2 cellular contexts compared by ENCODE assay signal in the genomic region with DNA sequence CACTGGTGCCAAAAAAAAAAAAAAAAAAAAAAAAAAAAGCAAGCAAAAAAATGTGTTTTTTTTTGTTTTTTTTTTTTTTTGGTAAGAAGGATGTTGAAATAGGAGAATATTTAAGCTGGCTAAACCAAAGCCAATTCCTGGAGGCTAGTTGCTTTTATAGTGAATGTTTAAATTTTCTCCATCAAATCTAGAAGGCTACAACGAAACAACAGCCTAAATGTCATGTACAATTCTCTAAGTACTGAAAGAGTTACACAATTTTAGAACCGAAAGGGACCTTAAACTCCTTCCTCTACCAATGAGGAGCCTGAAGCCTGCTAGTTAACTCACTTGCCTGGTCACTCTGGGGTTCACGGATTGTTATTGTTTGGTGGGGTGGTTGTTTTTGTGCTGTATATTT.
TF ChIP-seq lines count a peak whose summit lies in the region.

No MANE protein-coding gene starts in this region.

TF ChIP-seq in SK-N-SH, 30 proteins besides CTCF, POLR2A, EP300 and RAD21 (continued from another document):
- TF ChIP-seq, protein P1, sequence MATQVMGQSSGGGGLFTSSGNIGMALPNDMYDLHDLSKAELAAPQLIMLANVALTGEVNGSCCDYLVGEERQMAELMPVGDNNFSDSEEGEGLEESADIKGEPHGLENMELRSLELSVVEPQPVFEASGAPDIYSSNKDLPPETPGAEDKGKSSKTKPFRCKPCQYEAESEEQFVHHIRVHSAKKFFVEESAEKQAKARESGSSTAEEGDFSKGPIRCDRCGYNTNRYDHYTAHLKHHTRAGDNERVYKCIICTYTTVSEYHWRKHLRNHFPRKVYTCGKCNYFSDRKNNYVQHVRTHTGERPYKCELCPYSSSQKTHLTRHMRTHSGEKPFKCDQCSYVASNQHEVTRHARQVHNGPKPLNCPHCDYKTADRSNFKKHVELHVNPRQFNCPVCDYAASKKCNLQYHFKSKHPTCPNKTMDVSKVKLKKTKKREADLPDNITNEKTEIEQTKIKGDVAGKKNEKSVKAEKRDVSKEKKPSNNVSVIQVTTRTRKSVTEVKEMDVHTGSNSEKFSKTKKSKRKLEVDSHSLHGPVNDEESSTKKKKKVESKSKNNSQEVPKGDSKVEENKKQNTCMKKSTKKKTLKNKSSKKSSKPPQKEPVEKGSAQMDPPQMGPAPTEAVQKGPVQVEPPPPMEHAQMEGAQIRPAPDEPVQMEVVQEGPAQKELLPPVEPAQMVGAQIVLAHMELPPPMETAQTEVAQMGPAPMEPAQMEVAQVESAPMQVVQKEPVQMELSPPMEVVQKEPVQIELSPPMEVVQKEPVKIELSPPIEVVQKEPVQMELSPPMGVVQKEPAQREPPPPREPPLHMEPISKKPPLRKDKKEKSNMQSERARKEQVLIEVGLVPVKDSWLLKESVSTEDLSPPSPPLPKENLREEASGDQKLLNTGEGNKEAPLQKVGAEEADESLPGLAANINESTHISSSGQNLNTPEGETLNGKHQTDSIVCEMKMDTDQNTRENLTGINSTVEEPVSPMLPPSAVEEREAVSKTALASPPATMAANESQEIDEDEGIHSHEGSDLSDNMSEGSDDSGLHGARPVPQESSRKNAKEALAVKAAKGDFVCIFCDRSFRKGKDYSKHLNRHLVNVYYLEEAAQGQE (IDR thresholded peaks at IDR 0.05; ENCODE audit: low read depth, low read length) = no peak
- TF ChIP-seq RFX5 (IDR thresholded peaks at IDR 0.05; ENCODE audit: low read length) = no peak
- TF ChIP-seq, protein P2, sequence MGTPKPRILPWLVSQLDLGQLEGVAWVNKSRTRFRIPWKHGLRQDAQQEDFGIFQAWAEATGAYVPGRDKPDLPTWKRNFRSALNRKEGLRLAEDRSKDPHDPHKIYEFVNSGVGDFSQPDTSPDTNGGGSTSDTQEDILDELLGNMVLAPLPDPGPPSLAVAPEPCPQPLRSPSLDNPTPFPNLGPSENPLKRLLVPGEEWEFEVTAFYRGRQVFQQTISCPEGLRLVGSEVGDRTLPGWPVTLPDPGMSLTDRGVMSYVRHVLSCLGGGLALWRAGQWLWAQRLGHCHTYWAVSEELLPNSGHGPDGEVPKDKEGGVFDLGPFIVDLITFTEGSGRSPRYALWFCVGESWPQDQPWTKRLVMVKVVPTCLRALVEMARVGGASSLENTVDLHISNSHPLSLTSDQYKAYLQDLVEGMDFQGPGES (IDR thresholded peaks at IDR 0.05; ENCODE audit: low read depth, low read length) = no peak

TF ChIP-seq in SK-N-SH treated with all-trans-retinoic acid at 6 μM for 48 hours, 23 proteins besides CTCF, POLR2A, EP300 and RAD21 (continued from another document):
- TF ChIP-seq ARNTL (CRISPR knock-in tag; IDR thresholded peaks at IDR 0.05; ENCODE audit: borderline replicate concordance, low read depth) (no peak), ZNF565 (CRISPR knock-in tag; conservative IDR thresholded peaks at IDR 0.05; ENCODE audit: low read depth) (no peak), ZNF70 (CRISPR knock-in tag; IDR thresholded peaks at IDR 0.05) (no peak), CSDC2 (CRISPR knock-in tag; IDR thresholded peaks at IDR 0.05) (no peak), ISL1 (CRISPR knock-in tag; IDR thresholded peaks at IDR 0.05) (no peak), TCF4 (CRISPR knock-in tag; IDR thresholded peaks at IDR 0.05; ENCODE audit: borderline replicate concordance) (no peak), TOX (CRISPR knock-in tag; IDR thresholded peaks at IDR 0.05; ENCODE audit: borderline replicate concordance) (no peak), GLIS3 (CRISPR knock-in tag; IDR thresholded peaks at IDR 0.05) (no peak)
- TF ChIP-seq, protein P3, sequence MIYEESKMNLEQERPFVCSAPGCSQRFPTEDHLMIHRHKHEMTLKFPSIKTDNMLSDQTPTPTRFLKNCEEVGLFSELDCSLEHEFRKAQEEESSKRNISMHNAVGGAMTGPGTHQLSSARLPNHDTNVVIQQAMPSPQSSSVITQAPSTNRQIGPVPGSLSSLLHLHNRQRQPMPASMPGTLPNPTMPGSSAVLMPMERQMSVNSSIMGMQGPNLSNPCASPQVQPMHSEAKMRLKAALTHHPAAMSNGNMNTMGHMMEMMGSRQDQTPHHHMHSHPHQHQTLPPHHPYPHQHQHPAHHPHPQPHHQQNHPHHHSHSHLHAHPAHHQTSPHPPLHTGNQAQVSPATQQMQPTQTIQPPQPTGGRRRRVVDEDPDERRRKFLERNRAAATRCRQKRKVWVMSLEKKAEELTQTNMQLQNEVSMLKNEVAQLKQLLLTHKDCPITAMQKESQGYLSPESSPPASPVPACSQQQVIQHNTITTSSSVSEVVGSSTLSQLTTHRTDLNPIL (CRISPR knock-in tag; IDR thresholded peaks at IDR 0.05; ENCODE audit: low read depth) = no peak
- TF ChIP-seq, protein P4, sequence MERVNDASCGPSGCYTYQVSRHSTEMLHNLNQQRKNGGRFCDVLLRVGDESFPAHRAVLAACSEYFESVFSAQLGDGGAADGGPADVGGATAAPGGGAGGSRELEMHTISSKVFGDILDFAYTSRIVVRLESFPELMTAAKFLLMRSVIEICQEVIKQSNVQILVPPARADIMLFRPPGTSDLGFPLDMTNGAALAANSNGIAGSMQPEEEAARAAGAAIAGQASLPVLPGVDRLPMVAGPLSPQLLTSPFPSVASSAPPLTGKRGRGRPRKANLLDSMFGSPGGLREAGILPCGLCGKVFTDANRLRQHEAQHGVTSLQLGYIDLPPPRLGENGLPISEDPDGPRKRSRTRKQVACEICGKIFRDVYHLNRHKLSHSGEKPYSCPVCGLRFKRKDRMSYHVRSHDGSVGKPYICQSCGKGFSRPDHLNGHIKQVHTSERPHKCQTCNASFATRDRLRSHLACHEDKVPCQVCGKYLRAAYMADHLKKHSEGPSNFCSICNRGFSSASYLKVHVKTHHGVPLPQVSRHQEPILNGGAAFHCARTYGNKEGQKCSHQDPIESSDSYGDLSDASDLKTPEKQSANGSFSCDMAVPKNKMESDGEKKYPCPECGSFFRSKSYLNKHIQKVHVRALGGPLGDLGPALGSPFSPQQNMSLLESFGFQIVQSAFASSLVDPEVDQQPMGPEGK (CRISPR knock-in tag; IDR thresholded peaks at IDR 0.05; ENCODE audit: borderline replicate concordance) = no peak
- TF ChIP-seq, protein P5, sequence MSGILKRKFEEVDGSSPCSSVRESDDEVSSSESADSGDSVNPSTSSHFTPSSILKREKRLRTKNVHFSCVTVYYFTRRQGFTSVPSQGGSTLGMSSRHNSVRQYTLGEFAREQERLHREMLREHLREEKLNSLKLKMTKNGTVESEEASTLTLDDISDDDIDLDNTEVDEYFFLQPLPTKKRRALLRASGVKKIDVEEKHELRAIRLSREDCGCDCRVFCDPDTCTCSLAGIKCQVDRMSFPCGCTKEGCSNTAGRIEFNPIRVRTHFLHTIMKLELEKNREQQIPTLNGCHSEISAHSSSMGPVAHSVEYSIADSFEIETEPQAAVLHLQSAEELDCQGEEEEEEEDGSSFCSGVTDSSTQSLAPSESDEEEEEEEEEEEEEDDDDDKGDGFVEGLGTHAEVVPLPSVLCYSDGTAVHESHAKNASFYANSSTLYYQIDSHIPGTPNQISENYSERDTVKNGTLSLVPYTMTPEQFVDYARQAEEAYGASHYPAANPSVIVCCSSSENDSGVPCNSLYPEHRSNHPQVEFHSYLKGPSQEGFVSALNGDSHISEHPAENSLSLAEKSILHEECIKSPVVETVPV (CRISPR knock-in tag; IDR thresholded peaks at IDR 0.05) = no peak
TF ChIP-seq in SK-N-SH treated with all-trans-retinoic acid at 6 μM for 48 hours: peak in this region for 0.
